8 cellular contexts compared by ENCODE assay signal in genomic region chr6:64330694-64331309, GRCh38.
DNase-seq lines count a peak whose midpoint lies in the region; ATAC-seq and TF ChIP-seq lines count a peak whose summit lies in the region.

No MANE protein-coding gene starts in this region.

- H3K9ac ChIP-seq in neuronal stem cell (ENCODE audit: low read depth, low read length, poor library complexity): no peak overlapping the region

- H3K23ac ChIP-seq in neuronal stem cell (ENCODE audit: low read depth, low read length, poor library complexity): no peak overlapping the region

- H3K36me3 ChIP-seq in neuronal stem cell (replicated peaks in 1 of 2; ENCODE audit: control insufficient read depth in 2 of 2, insufficient read depth in 2 of 2, low read length in 2 of 2): no peaks in the 10 kb centered on the region

- H4K91ac ChIP-seq in neuronal stem cell (ENCODE audit: low read depth, low read length, poor library complexity): no peak overlapping the region

- no peak overlapping the region for H2BK15ac ChIP-seq in neuronal stem cell (ENCODE audit: low read length)

- no peaks in the 10 kb centered on the region for H3K4me1 ChIP-seq in neuronal stem cell (ENCODE audit: control insufficient read depth in 2 of 2, insufficient read depth in 1 of 2, low read depth in 1 of 2, low read length in 2 of 2)

- H3K4me2 ChIP-seq in neuronal stem cell (ENCODE audit: insufficient read depth, low read length, poor library complexity, severe bottlenecking): no peak overlapping the region

- no CpG with 5 or more reads among the region's 5 CpGs for WGBS in neuronal stem cell (ENCODE audit: extremely low coverage in 2 of 2, insufficient read length in 2 of 2, insufficient replicate concordance in 1 of 2), 2 donors

- no peak for DNase-seq in AG09309 (ENCODE audit: low read depth)
- peak; percentile 36 for DNase-seq in KG1 (lab: John Stamatoyannopoulos, UW)
- peak; percentile 37 for DNase-seq in SKM-1 treated with dmso at 0.1 percent for 144 hours (lab: John Stamatoyannopoulos, UW; ENCODE audit: unreplicated experiment)
- DNase-seq in fibroblast of gingiva (ENCODE audit: low read depth): peak; percentile 29
- DNase-seq in neuronal stem cell (ENCODE audit: low spot score): peak; percentile 48

- TF ChIP-seq CTCF in AG09309 (IDR thresholded peaks at IDR 0.05; ENCODE audit: control insufficient read depth, insufficient read depth, low read depth, low read length, missing control alignments): peak; percentile 38
- peak; percentile 69; the same call in 1 of the 2 replicates for TF ChIP-seq CTCF in GM12875 (IDR thresholded peaks at IDR 0.05; ENCODE audit: borderline replicate concordance, insufficient read depth, low read depth, low read length)

- H3K9me3 ChIP-seq in neuronal stem cell (replicated peaks in 1 of 2; ENCODE audit: control insufficient read depth in 2 of 2, insufficient read depth in 1 of 2, low read depth in 1 of 2, low read length in 2 of 2): peaks cover 2 to 7% of the 10 kb centered on the region in 2 donors

- no peak overlapping the region for H2BK5ac ChIP-seq in neuronal stem cell (ENCODE audit: low read length)

- H2BK120ac ChIP-seq in neuronal stem cell (ENCODE audit: low read depth, low read length): no peak overlapping the region

- no peak overlapping the region for H2BK12ac ChIP-seq in neuronal stem cell (ENCODE audit: low read length)

- ATAC-seq in HG03139 (IDR thresholded peaks at IDR 0.05; ENCODE audit: unreplicated experiment) (no peak), GM18505 (IDR thresholded peaks at IDR 0.05; ENCODE audit: unreplicated experiment) (no peak)

- H2AFZ ChIP-seq in neuronal stem cell (ENCODE audit: low read length): peak overlapping the region; percentile 54

- H3K4ac ChIP-seq in neuronal stem cell (ENCODE audit: low read length): no peak overlapping the region

- H3K4me3 ChIP-seq in AG09309 (ENCODE audit: control insufficient read depth, low read depth, low read length) (no peak overlapping the region), GM12875 (ENCODE audit: low read depth, low read length) (no peak overlapping the region), neuronal stem cell (ENCODE audit: low read length in 2 of 2) (no peak overlapping the region)

- H2AK5ac ChIP-seq in neuronal stem cell (ENCODE audit: low read depth, low read length): no peak overlapping the region

- H3K18ac ChIP-seq in neuronal stem cell (ENCODE audit: low read length): peak overlapping the region; percentile 8

- H3K79me1 ChIP-seq in neuronal stem cell (ENCODE audit: low read depth, low read length): no peaks in the 10 kb centered on the region

- no peak overlapping the region for H3K27ac ChIP-seq in neuronal stem cell (replicated peaks; ENCODE audit: low read length)

- no peaks in the 10 kb centered on the region for H3K27me3 ChIP-seq in neuronal stem cell (ENCODE audit: control insufficient read depth in 3 of 3, insufficient read depth in 3 of 3, low read depth in 1 of 3, low read length in 3 of 3)

- TF ChIP-seq POLR2A in GM18505 (IDR thresholded peaks at IDR 0.05; ENCODE audit: borderline replicate concordance, extremely low read depth, insufficient read depth, insufficient read length): no peak

- H3K14ac ChIP-seq in neuronal stem cell (ENCODE audit: low read length): no peak overlapping the region

- no peak overlapping the region for H4K8ac ChIP-seq in neuronal stem cell (ENCODE audit: low read depth, low read length)
